Comparison of ENCODE assay signal across 1 cellular context in genomic region chr7:107373354-107373753, GRCh38.
A peak's percentile ranks its signal among the peaks of the same experiment; 100 is the strongest.
TF ChIP-seq lines count a peak whose summit lies in the region.

No MANE protein-coding gene starts in this region.

TF ChIP-seq in K562, 482 proteins besides CTCF, POLR2A, EP300 and RAD21 (continued from another document):
- TF ChIP-seq ZFP91 (CRISPR knock-in tag; IDR thresholded peaks at IDR 0.05) (no peak), ZNF316 (IDR thresholded peaks at IDR 0.05) (peak; percentile 93), ARHGAP35 (IDR thresholded peaks at IDR 0.05; ENCODE audit: partially characterized antibody) (no peak), SUPT5H (IDR thresholded peaks at IDR 0.05) (no peak), MAFK (IDR thresholded peaks at IDR 0.05; ENCODE audit: low read length) (peak; percentile 18; the same call in 1 of the 2 replicates), TGIF2 (CRISPR knock-in tag; IDR thresholded peaks at IDR 0.05) (no peak), ZNF324 (CRISPR knock-in tag; IDR thresholded peaks at IDR 0.05) (no peak), MAFG (tag; conservative IDR thresholded peaks at IDR 0.05) (peak; percentile 77), MAFF (IDR thresholded peaks at IDR 0.05; ENCODE audit: low read length) (peak; percentile 56)
